In the genomic region with DNA sequence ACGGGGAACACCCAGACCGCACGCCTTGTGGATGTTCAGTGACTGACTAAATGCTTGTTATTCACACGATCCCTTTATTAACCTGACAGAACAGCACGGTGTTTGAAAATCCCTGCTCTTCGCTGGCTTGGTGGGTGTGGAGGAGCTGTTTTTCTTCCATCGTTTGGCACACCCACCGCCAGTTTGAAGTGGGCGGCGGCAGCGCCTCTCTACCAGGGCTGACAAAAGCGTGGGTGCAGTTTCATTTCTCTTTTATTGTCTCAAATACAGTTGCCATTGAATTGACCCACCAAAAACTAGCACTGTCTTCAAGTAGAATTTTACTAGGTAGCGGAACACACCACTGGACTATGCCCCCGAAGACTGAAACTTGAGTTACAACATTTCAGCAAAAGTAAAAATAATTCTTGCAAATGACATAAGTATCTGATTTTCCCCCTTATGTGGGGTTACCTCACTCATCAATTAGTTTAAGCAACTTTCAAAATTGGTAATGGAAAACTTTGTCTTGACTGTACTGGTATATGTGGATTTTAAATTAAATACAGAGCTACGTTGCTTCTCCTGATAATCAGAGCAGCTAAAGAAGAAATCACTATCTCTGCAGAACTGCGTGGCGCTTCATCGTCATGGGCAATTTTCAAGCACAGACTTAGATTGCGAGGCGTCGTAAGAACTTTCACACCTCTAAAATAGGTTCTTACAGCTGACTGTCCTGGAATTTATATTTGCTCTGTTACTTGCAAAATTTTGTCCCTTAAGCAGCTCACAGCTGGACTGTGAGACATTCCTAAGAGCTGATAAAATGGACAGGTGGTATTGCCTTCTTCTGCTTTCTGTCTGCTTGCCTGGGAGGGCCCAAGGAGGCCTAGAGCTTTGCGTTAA, we compare ENCODE assay signal across 11 cellular contexts.
A peak's percentile ranks its signal among the peaks of the same experiment; 100 is the strongest.
DNase-seq lines count a peak whose midpoint lies in the region; ATAC-seq and TF ChIP-seq lines count a peak whose summit lies in the region.
"Had no signal": no experiment of that assay in that cellular context is flagged by ENCODE, and none has a peak within 500 bp of the region (broad histone marks: within the 10 kb centered on the region; RNA-seq: fewer than 3 reads in every experiment).

No MANE protein-coding gene starts in this region.

- no peaks in the 10 kb centered on the region for H3K9me3 ChIP-seq in breast epithelium
- no peaks in the 10 kb centered on the region for H3K9me3 ChIP-seq in mammary epithelial cell (replicated peaks; ENCODE audit: insufficient read depth, low read length)
- peaks cover 8% of the 10 kb centered on the region for H3K9me3 ChIP-seq in endodermal cell (ENCODE audit: control insufficient read depth, low read length)

- H2AFZ ChIP-seq in mammary epithelial cell (ENCODE audit: low read depth, low read length), result no peak overlapping the region

- TF ChIP-seq CTCF in breast epithelium (IDR thresholded peaks at IDR 0.05) (no peak), mammary epithelial cell (conservative IDR thresholded peaks at IDR 0.05 in 1 of 2, IDR thresholded peaks at IDR 0.05 in 1 of 2; ENCODE audit: extremely low read depth in 1 of 2, insufficient read depth in 1 of 2, low read depth in 1 of 2, low read length in 2 of 2) (no peak), endodermal cell (conservative IDR thresholded peaks at IDR 0.05) (no peak)

- H3K9ac ChIP-seq in mammary epithelial cell (ENCODE audit: insufficient read depth, low read length), result no peak overlapping the region
- peak overlapping the region; percentile 21 for H3K9ac ChIP-seq in endodermal cell (ENCODE audit: extremely low read depth, low read length, poor library complexity, severe bottlenecking)

- H3K4me3 Mint-ChIP-seq in activated CD4-positive, alpha-beta T cell treated with anti-CD3 and anti-CD28 coated beads, Interleukin-2, amount 10 ng/mL, durations not matched to agents 24 days and 14 days, result peak overlapping the region; percentile 75
- no peak overlapping the region for H3K4me3 Mint-ChIP-seq in endodermal cell

- H3K36me3 ChIP-seq in breast epithelium, result no peaks in the 10 kb centered on the region
- H3K36me3 ChIP-seq in mammary epithelial cell (ENCODE audit: insufficient read depth, low read length), result no peaks in the 10 kb centered on the region
- no peaks in the 10 kb centered on the region for H3K36me3 ChIP-seq in endodermal cell (ENCODE audit: control insufficient read depth, insufficient read depth, low read length)

- no TSS peak for BruUV-seq in mammary epithelial cell (replicated peaks; lab: Mats Ljungman, UMichigan)

- no peak overlapping the region for H3K4me2 ChIP-seq in mammary epithelial cell (ENCODE audit: insufficient read depth, low read depth, low read length)

- no peaks in the 10 kb centered on the region for H3K4me1 ChIP-seq in breast epithelium
- no peaks in the 10 kb centered on the region for H3K4me1 ChIP-seq in mammary epithelial cell (ENCODE audit: insufficient read depth, low read length)
- H3K4me1 ChIP-seq in endodermal cell (ENCODE audit: control insufficient read depth, insufficient read depth, low read length), result peaks cover 11% of the 10 kb centered on the region

- peaks cover 59% of the 10 kb centered on the region for H3K4me1 Mint-ChIP-seq in activated CD4-positive, alpha-beta T cell treated with anti-CD3 and anti-CD28 coated beads, Interleukin-2, amount 10 ng/mL, durations not matched to agents 24 days and 14 days
- H3K4me1 Mint-ChIP-seq in endodermal cell, result peaks cover 36% of the 10 kb centered on the region

- H3K4me3 ChIP-seq in breast epithelium, result peak overlapping the region in 1 of 3 donors; percentile 8
- no peak overlapping the region for H3K4me3 ChIP-seq in mammary epithelial cell (replicated peaks in 1 of 3; ENCODE audit: insufficient read depth in 1 of 3, low read depth in 2 of 3, low read length in 3 of 3)
- H3K4me3 ChIP-seq in endodermal cell (ENCODE audit: low read length), result peak overlapping the region; percentile 8
- H3K4me3 ChIP-seq: SK-N-MC had no signal

- H3K9me3 Mint-ChIP-seq in activated CD4-positive, alpha-beta T cell treated with anti-CD3 and anti-CD28 coated beads, Interleukin-2, amount 10 ng/mL, durations not matched to agents 24 days and 14 days, result peaks cover 5% of the 10 kb centered on the region
- H3K9me3 Mint-ChIP-seq in endodermal cell, result peaks cover 12% of the 10 kb centered on the region

- H3K36me3 Mint-ChIP-seq in activated CD4-positive, alpha-beta T cell treated with anti-CD3 and anti-CD28 coated beads, Interleukin-2, amount 10 ng/mL, durations not matched to agents 24 days and 14 days (ENCODE audit: low read depth), result peaks cover 15% of the 10 kb centered on the region
- peaks cover 19% of the 10 kb centered on the region for H3K36me3 Mint-ChIP-seq in endodermal cell (ENCODE audit: low read depth)

- no peak for TF ChIP-seq POLR2A in breast epithelium (IDR thresholded peaks at IDR 0.05)

- H4K20me1 ChIP-seq in mammary epithelial cell (ENCODE audit: insufficient read depth, low read length), result no peaks in the 10 kb centered on the region

- dilution Hi-C loops in mammary epithelial cell (cut with HindIII; ENCODE audit: low sequenced_read_pairs), result no loop called here

- in situ Hi-C loops in mammary epithelial cell (cut with MboI; ENCODE audit: low sequenced_read_pairs in 2 of 2), result no loop called here

- peak overlapping the region; percentile 79 for H3K27ac Mint-ChIP-seq in activated CD4-positive, alpha-beta T cell treated with anti-CD3 and anti-CD28 coated beads, Interleukin-2, amount 10 ng/mL, durations not matched to agents 24 days and 14 days
- H3K27ac Mint-ChIP-seq in endodermal cell, result peak overlapping the region; percentile 94

- H3K27ac ChIP-seq in breast epithelium (peak overlapping the region; percentile 19 to 84), mammary epithelial cell (ENCODE audit: insufficient read depth, low read depth, low read length) (no peak overlapping the region), endodermal cell (ENCODE audit: low read depth, low read length) (peak overlapping the region; percentile 6)
- H3K27ac ChIP-seq: SK-N-MC had no signal

- 59% methylated on average over 22 of the region's 22 CpGs for WGBS in mammary epithelial cell (ENCODE audit: low coverage, missing lambda C conversion rate)
- WGBS in endodermal cell (ENCODE audit: insufficient coverage in 1 of 2, insufficient read length in 1 of 2), 2 experiments, result 87 to 88% methylated on average over 17 to 22 of the region's 22 CpGs

- DNase-seq in breast epithelium (ENCODE audit: low spot score in 2 of 2) (peak in 1 of 2 donors; percentile 6), mammary epithelial cell (no peak), endodermal cell (peak; percentile 59), superior temporal gyrus (ENCODE audit: extremely low spot score) (peak; percentile 61), NCI-H2029 (lab: John Stamatoyannopoulos, UW) (no peak), D341Med (ENCODE audit: low spot score) (no peak)
- peak; percentile 72 for DNase-seq in activated CD4-positive, alpha-beta T cell treated with anti-CD3 and anti-CD28 coated beads, Interleukin-2, amount 10 ng/mL, durations not matched to agents 24 days and 14 days
- DNase-seq: foreskin fibroblast, NCI-H1105 had no signal

- no peak for ATAC-seq in HG03139 (IDR thresholded peaks at IDR 0.05; ENCODE audit: unreplicated experiment)

- no peaks in the 10 kb centered on the region for H3K27me3 ChIP-seq in breast epithelium
- no peaks in the 10 kb centered on the region for H3K27me3 ChIP-seq in mammary epithelial cell (ENCODE audit: insufficient read depth, low read length)
- H3K27me3 ChIP-seq in endodermal cell (ENCODE audit: control insufficient read depth, insufficient read depth, low read length, poor library complexity, severe bottlenecking), result no peaks in the 10 kb centered on the region

- H3K79me2 ChIP-seq in mammary epithelial cell (ENCODE audit: insufficient read depth, low read length), result no peaks in the 10 kb centered on the region

- intact Hi-C loops in breast epithelium (cut with DNase I; ENCODE audit: low total_unique reads) (no loop called here), mammary epithelial cell (cut with micrococcal nuclease) (no loop called here)
- intact Hi-C loops in activated CD4-positive, alpha-beta T cell treated with anti-CD3 and anti-CD28 coated beads, Interleukin-2, amount 10 ng/mL, durations not matched to agents 24 days and 14 days (cut with micrococcal nuclease), result loop anchor here (1.0 kb wide), 2 partner anchors 9 to 12 kb away; no protein-coding TSS in a partner anchor

- CTCF ChIA-PET in mammary epithelial cell (lab: Charles Lee; ENCODE audit: low non-redundant PET), result no interaction called here

- no peaks in the 10 kb centered on the region for H3K27me3 Mint-ChIP-seq in activated CD4-positive, alpha-beta T cell treated with anti-CD3 and anti-CD28 coated beads, Interleukin-2, amount 10 ng/mL, durations not matched to agents 24 days and 14 days
- peaks cover 2% of the 10 kb centered on the region for H3K27me3 Mint-ChIP-seq in endodermal cell (ENCODE audit: insufficient read depth)

Comparison
In these comparisons a context has a peak if more than half of its experiments do, and no peak if none do; other contexts are left out.
1. DNase-seq: peak in activated CD4-positive, alpha-beta T cell treated with anti-CD3 and anti-CD28 coated beads, Interleukin-2, amount 10 ng/mL, durations not matched to agents 24 days and 14 days (single experiment), endodermal cell (single experiment) and superior temporal gyrus (single experiment); none in mammary epithelial cell (single experiment), NCI-H2029 (single experiment) and D341Med (single experiment).